18 cellular contexts compared by ENCODE assay signal in the genomic region with DNA sequence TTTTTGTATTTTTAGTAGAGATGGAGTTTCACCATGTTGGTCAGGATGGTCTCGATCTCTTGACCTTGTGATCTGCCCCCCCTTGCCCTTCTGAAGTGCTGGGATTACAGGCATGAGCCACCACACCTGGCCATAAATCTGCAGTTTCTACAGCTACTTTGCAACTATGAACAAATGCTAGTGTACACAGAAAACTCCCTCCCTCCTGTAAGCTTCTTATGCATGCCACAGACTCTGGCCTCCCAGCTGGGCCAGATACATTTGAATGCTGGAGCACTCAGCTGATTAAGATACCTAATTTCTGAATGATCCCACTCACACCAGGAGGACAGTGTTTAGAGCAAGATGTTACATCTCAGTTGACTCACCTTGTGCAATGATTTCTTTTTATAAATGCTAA.
DNase-seq lines count a peak whose midpoint lies in the region; ATAC-seq, FAIRE-seq and TF ChIP-seq lines count a peak whose summit lies in the region.
"Had no signal": no experiment of that assay in that cellular context is flagged by ENCODE, and none has a peak within 500 bp of the region (broad histone marks: within the 10 kb centered on the region; RNA-seq: fewer than 3 reads in every experiment).

No MANE protein-coding gene starts in this region.

- no peak overlapping the region for H3K4me3 Mint-ChIP-seq in GM23338
- H3K4me3 Mint-ChIP-seq: CD4-positive, alpha-beta memory T cell; HFFc6 had no signal

- FAIRE-seq in HTR-8/SVneo (lab: Jason Lieb, UNC), result no peak
- FAIRE-seq: G401.6, GM12892, GM19239 had no signal

- H3K79me2 ChIP-seq in GM23338 (replicated peaks; ENCODE audit: insufficient read depth), result no peaks in the 10 kb centered on the region

- no peaks in the 10 kb centered on the region for H3K9me3 Mint-ChIP-seq in GM23338
- H3K9me3 Mint-ChIP-seq: CD4-positive, alpha-beta memory T cell; HFFc6 had no signal

- H3K4me2 ChIP-seq in GM23338, result peak overlapping the region; percentile 60

- H3F3A ChIP-seq in GM23338 (replicated peaks; ENCODE audit: low read depth), result no peaks in the 10 kb centered on the region

- peaks cover 45% of the 10 kb centered on the region for H3K4me1 Mint-ChIP-seq in GM23338
- H3K4me1 Mint-ChIP-seq: CD4-positive, alpha-beta memory T cell had no signal

- no peak overlapping the region for H2AFZ ChIP-seq in GM23338
- H2AFZ ChIP-seq: GM23248 had no signal

- peaks cover 35% of the 10 kb centered on the region for H3K4me1 ChIP-seq in GM23338 (ENCODE audit: insufficient read depth)
- H3K4me1 ChIP-seq: HAP-1 had no signal

- H3K4me3 ChIP-seq in GM23338, result no peak overlapping the region
- H3K4me3 ChIP-seq: GM23248, HAP-1 had no signal

- ATAC-seq in GM23338, result no peak
- ATAC-seq in left colon, result peak; percentile 50
- no peak for ATAC-seq in Right ventricle myocardium superior (ENCODE audit: poor library complexity)

- 0 out of 2 replicates have a peak, but pooled peaks cover 4% of the 10 kb centered on the region for H3K9me2 ChIP-seq in GM23338 (ENCODE audit: insufficient read depth)

- H3K27ac ChIP-seq in GM23338 (ENCODE audit: low read depth), result no peak overlapping the region
- H3K27ac ChIP-seq: GM23248 had no signal

- no peaks in the 10 kb centered on the region for H3K27me3 ChIP-seq in GM23338 (ENCODE audit: insufficient read depth)

- no peak overlapping the region for H3K27ac Mint-ChIP-seq in GM23338
- H3K27ac Mint-ChIP-seq: CD4-positive, alpha-beta memory T cell; HFFc6 had no signal

- peaks cover 3% of the 10 kb centered on the region for H3K27me3 Mint-ChIP-seq in GM23338 (ENCODE audit: insufficient read depth, low read depth, poor library complexity)

- DNase-seq in GM23338 (ENCODE audit: low spot score) (no peak), NCI-H82 (lab: John Stamatoyannopoulos, UW) (peak; percentile 77), left colon (no peak), NCI-H69 (lab: John Stamatoyannopoulos, UW) (no peak), Right ventricle myocardium superior (no peak), HTR-8/SVneo (ENCODE audit: insufficient read length, low spot score) (no peak)
- DNase-seq: C1 segment of cervical spinal cord; Calu3; CD4-positive, alpha-beta memory T cell; COR-L47; DMS153; DND-41; GM23248; HFFc6 had no signal

- TF ChIP-seq CTCF in GM23338 (conservative IDR thresholded peaks at IDR 0.05; ENCODE audit: low read depth in 2 of 2), result no peak

- no peaks in the 10 kb centered on the region for H4K20me1 ChIP-seq in GM23338 (replicated peaks; ENCODE audit: insufficient read depth)

- no peaks in the 10 kb centered on the region for H3K36me3 ChIP-seq in GM23338 (ENCODE audit: insufficient read depth)
- H3K36me3 ChIP-seq: HAP-1 had no signal

- H3K36me3 Mint-ChIP-seq in GM23338 (ENCODE audit: low read depth), result no peaks in the 10 kb centered on the region
- H3K36me3 Mint-ChIP-seq: CD4-positive, alpha-beta memory T cell had no signal

- intact Hi-C loops in left colon (cut with DNase I, micrococcal nuclease), result no loop called here
- intact Hi-C loops in Right ventricle myocardium superior (cut with DNase I), result no loop called here

TF ChIP-seq in GM23338, 12 proteins besides CTCF, POLR2A, EP300 and RAD21:
- TF ChIP-seq POLR2AphosphoS5 (IDR thresholded peaks at IDR 0.05; ENCODE audit: low read depth) (no peak), REST (IDR thresholded peaks at IDR 0.05; ENCODE audit: unreplicated experiment) (no peak), ETS1 (IDR thresholded peaks at IDR 0.05) (no peak), NANOG (IDR thresholded peaks at IDR 0.05; ENCODE audit: borderline replicate concordance) (no peak), ZNF331 (CRISPR knock-in tag; IDR thresholded peaks at IDR 0.05; ENCODE audit: low read depth) (no peak)
